ENCODE assay signal across 11 cellular contexts in the genomic region with DNA sequence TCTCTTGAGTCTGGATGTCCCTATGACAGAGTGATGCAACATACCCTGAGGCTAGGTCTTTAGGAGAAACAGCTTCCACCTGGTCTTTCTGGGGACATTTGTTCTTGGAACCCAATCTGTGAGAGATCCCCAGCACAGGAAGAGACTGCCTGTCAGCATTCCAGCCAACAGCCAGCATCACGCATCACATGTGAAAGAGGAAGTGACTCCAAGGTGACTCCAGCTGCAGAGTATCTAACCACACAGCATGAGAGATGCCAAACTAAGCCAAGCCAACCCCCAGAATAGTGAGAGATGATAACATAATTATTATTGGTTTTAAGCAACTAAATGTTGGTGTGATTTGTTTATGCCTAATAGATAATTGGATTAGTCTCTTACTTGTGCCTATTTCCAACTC. TPM values are rescaled to one million over a fixed set of nuclear protein-coding genes. Genes with fewer than 3 reads are reported as not detected.
DNase-seq lines count a peak whose midpoint lies in the region; ATAC-seq, FAIRE-seq and TF ChIP-seq lines count a peak whose summit lies in the region.
"Had no signal": no experiment of that assay in that cellular context is flagged by ENCODE, and none has a peak within 500 bp of the region (broad histone marks: within the 10 kb centered on the region; RNA-seq: fewer than 3 reads in every experiment).

No MANE protein-coding gene starts in this region.

- no peaks in the 10 kb centered on the region for H3K79me1 ChIP-seq in IMR-90 (ENCODE audit: low read depth in 1 of 2, low read length in 2 of 2)

- H2AFZ ChIP-seq in IMR-90 (replicated peaks; ENCODE audit: low read length, poor library complexity) = peak overlapping the region; percentile 69
- H2AFZ ChIP-seq in endothelial cell of umbilical vein (ENCODE audit: low read depth, low read length) = no peak overlapping the region
- no peak overlapping the region for H2AFZ ChIP-seq in GM23338

- H3K27ac Mint-ChIP-seq in CD14-positive monocyte (no peak overlapping the region), GM23338 (no peak overlapping the region)
- no peak overlapping the region for H3K27ac Mint-ChIP-seq in activated T-cell treated with anti-CD3 and anti-CD28 coated beads, Interleukin-2, amount 50 U/mL, for 72 hours

- H2BK20ac ChIP-seq in IMR-90 (ENCODE audit: low read depth, low read length) = peak overlapping the region; percentile 78; the same call in 1 of the 2 replicates

- H3K79me2 ChIP-seq in endothelial cell of umbilical vein (ENCODE audit: control insufficient read depth, insufficient read depth, low read length) = no peaks in the 10 kb centered on the region
- no peaks in the 10 kb centered on the region for H3K79me2 ChIP-seq in GM23338 (replicated peaks; ENCODE audit: insufficient read depth)

- no peak overlapping the region for H4K91ac ChIP-seq in IMR-90 (ENCODE audit: insufficient read depth, low read depth, low read length)

- H3K9me1 ChIP-seq in IMR-90 (ENCODE audit: insufficient read depth, low read length) = peaks cover 4% of the 10 kb centered on the region
- H3K9me1 ChIP-seq in endothelial cell of umbilical vein (replicated peaks; ENCODE audit: control insufficient read depth, extremely low read depth, insufficient read depth, low read length) = no peaks in the 10 kb centered on the region

- intact Hi-C loops in IMR-90 (cut with micrococcal nuclease) (loop anchor here (5.0 kb wide), 1 partner anchor 126 kb away; no protein-coding TSS in a partner anchor), endothelial cell of umbilical vein (cut with micrococcal nuclease) (no loop called here), CD14-positive monocyte (cut with micrococcal nuclease) (loop anchor here (2.0 to 10.0 kb wide), 2 partner anchors 141 to 143 kb away; partner anchors contain the start of gene CNDP2 (in 1 of the 2))

- no peak for TF ChIP-seq POLR2A in IMR-90 (IDR thresholded peaks at IDR 0.05; ENCODE audit: low read depth, low read length)
- TF ChIP-seq POLR2A in endothelial cell of umbilical vein (IDR thresholded peaks at IDR 0.05; ENCODE audit: low read depth, low read length) = no peak

- H3K36me3 Mint-ChIP-seq in CD14-positive monocyte = no peaks in the 10 kb centered on the region
- no peaks in the 10 kb centered on the region for H3K36me3 Mint-ChIP-seq in activated T-cell treated with anti-CD3 and anti-CD28 coated beads, Interleukin-2, amount 50 U/mL, for 72 hours (ENCODE audit: insufficient read depth in 2 of 2)
- H3K36me3 Mint-ChIP-seq in GM23338 (ENCODE audit: low read depth) = no peaks in the 10 kb centered on the region

- BruUV-seq in IMR-90 (replicated peaks; lab: Mats Ljungman, UMichigan) (no TSS peak), endothelial cell of umbilical vein (replicated peaks; lab: Mats Ljungman, UMichigan) (no TSS peak)

- no peaks in the 10 kb centered on the region for H3K9me3 Mint-ChIP-seq in CD14-positive monocyte
- H3K9me3 Mint-ChIP-seq in activated T-cell treated with anti-CD3 and anti-CD28 coated beads, Interleukin-2, amount 50 U/mL, for 72 hours = no peaks in the 10 kb centered on the region
- no peaks in the 10 kb centered on the region; the same call in 2 of the 3 replicates for H3K9me3 Mint-ChIP-seq in GM23338

- H3K9me3 ChIP-seq in IMR-90 (ENCODE audit: control insufficient read depth, insufficient read depth, low read length) (no peaks in the 10 kb centered on the region), endothelial cell of umbilical vein (replicated peaks; ENCODE audit: control insufficient read depth, insufficient read depth, low read length) (no peaks in the 10 kb centered on the region)

- H3K27me3 ChIP-seq in IMR-90 (ENCODE audit: control insufficient read depth, insufficient read depth, low read length) (peaks cover 8% of the 10 kb centered on the region), endothelial cell of umbilical vein (ENCODE audit: control insufficient read depth in 2 of 2, insufficient read depth in 2 of 2, low read length in 2 of 2) (peaks cover 1 to 12% of the 10 kb centered on the region in 2 experiments), GM23338 (ENCODE audit: insufficient read depth) (no peaks in the 10 kb centered on the region)

- no peaks in the 10 kb centered on the region for H3K9me2 ChIP-seq in GM23338 (ENCODE audit: insufficient read depth)

- no peak overlapping the region for H4K5ac ChIP-seq in IMR-90 (ENCODE audit: low read depth, low read length)

- H3K4me3 Mint-ChIP-seq in CD14-positive monocyte (peak overlapping the region in 1 of 2 donors; percentile 30), GM23338 (no peak overlapping the region)
- H3K4me3 Mint-ChIP-seq in activated T-cell treated with anti-CD3 and anti-CD28 coated beads, Interleukin-2, amount 50 U/mL, for 72 hours = no peak overlapping the region

- H2BK5ac ChIP-seq in IMR-90 (ENCODE audit: low read depth, low read length, poor library complexity, severe bottlenecking) = peak overlapping the region; percentile 54

- H3K4me1 Mint-ChIP-seq in CD14-positive monocyte (peaks cover 4% of the 10 kb centered on the region), GM23338 (peaks cover 3% of the 10 kb centered on the region; the same call in 2 of the 3 replicates)
- H3K4me1 Mint-ChIP-seq in activated T-cell treated with anti-CD3 and anti-CD28 coated beads, Interleukin-2, amount 50 U/mL, for 72 hours (ENCODE audit: low read depth) = peaks cover 2% of the 10 kb centered on the region

- peak overlapping the region in 1 of 2 experiments; percentile 71; a peak in 2 of 4 replicates for H4K8ac ChIP-seq in IMR-90 (ENCODE audit: low read depth in 2 of 2, low read length in 2 of 2)

- peak overlapping the region; percentile 11 for H2AK9ac ChIP-seq in IMR-90 (replicated peaks; ENCODE audit: low read depth, low read length, poor library complexity)

- peaks cover 2% of the 10 kb centered on the region for H3K4me1 ChIP-seq in IMR-90 (ENCODE audit: control insufficient read depth, insufficient read depth, low read length)
- no peaks in the 10 kb centered on the region for H3K4me1 ChIP-seq in endothelial cell of umbilical vein (ENCODE audit: control insufficient read depth, extremely low read depth, insufficient read depth, low read length)
- no peaks in the 10 kb centered on the region for H3K4me1 ChIP-seq in GM23338 (ENCODE audit: insufficient read depth)

- H3K9ac ChIP-seq in IMR-90 (ENCODE audit: low read depth, low read length) (no peak overlapping the region), endothelial cell of umbilical vein (replicated peaks; ENCODE audit: extremely low read depth, insufficient read depth, low read length) (no peak overlapping the region)

- no peak for TF ChIP-seq RAD21 in IMR-90 (IDR thresholded peaks at IDR 0.05; ENCODE audit: low read length)

- ATAC-seq in GM21360 (IDR thresholded peaks at IDR 0.05; ENCODE audit: unreplicated experiment) (peak; percentile 65), IMR-90 (ENCODE audit: low read depth) (peak; percentile 75), GM23338 (no peak)
- ATAC-seq in activated T-cell treated with anti-CD3 and anti-CD28 coated beads, Interleukin-2, amount 50 U/mL, for 72 hours (replicated peaks in 1 of 2) = no peak

- H2BK120ac ChIP-seq in IMR-90 (ENCODE audit: low read depth, low read length) = peak overlapping the region; percentile 86; the same call in 1 of the 2 replicates

- H4K20me1 ChIP-seq in IMR-90 (ENCODE audit: insufficient read depth, low read length) = no peaks in the 10 kb centered on the region
- no peaks in the 10 kb centered on the region for H4K20me1 ChIP-seq in endothelial cell of umbilical vein (replicated peaks; ENCODE audit: control insufficient read depth, extremely low read depth, insufficient read depth, low read length)
- H4K20me1 ChIP-seq in GM23338 (replicated peaks; ENCODE audit: insufficient read depth) = no peaks in the 10 kb centered on the region

- H3F3A ChIP-seq in GM23338 (replicated peaks; ENCODE audit: low read depth) = no peaks in the 10 kb centered on the region

- 0 out of 2 replicates have a peak overlapping the region, but pooled peaks have one; percentile 33 for H3K4ac ChIP-seq in IMR-90 (ENCODE audit: low read depth, low read length)

- H3K4me3 ChIP-seq in IMR-90 (ENCODE audit: insufficient read depth, low read depth, low read length) (no peak overlapping the region), endothelial cell of umbilical vein (replicated peaks in 1 of 3; ENCODE audit: insufficient read depth in 1 of 3, low read depth in 1 of 3, low read length in 3 of 3) (no peak overlapping the region), GM23338 (no peak overlapping the region)

- no peak for TF ChIP-seq CTCF in IMR-90 (conservative IDR thresholded peaks at IDR 0.05; ENCODE audit: low read depth, low read length)
- no peak for TF ChIP-seq CTCF in endothelial cell of umbilical vein (IDR thresholded peaks at IDR 0.05; ENCODE audit: extremely low read depth in 1 of 2, insufficient read depth in 1 of 2, low read depth in 1 of 2, low read length in 2 of 2)
- no peak for TF ChIP-seq CTCF in CD14-positive monocyte (IDR thresholded peaks at IDR 0.05)
- TF ChIP-seq CTCF in GM23338 (conservative IDR thresholded peaks at IDR 0.05; ENCODE audit: low read depth in 2 of 2) = no peak

- H3K14ac ChIP-seq in IMR-90 (replicated peaks; ENCODE audit: low read depth, low read length) = peak overlapping the region; percentile 78; the same call in 1 of the 2 replicates

- in situ Hi-C loops in IMR-90 (cut with MboI; ENCODE audit: low sequenced_read_pairs) = loop anchor here (5.0 to 10.0 kb wide), 2 partner anchors 123 to 201 kb away; no protein-coding TSS in a partner anchor

- FAIRE-seq in endothelial cell of umbilical vein (lab: Jason Lieb, UNC) = peak; percentile 8
- FAIRE-seq: TTC549 had no signal

- peak overlapping the region; percentile 16; the same call in 1 of the 3 replicates for H2BK15ac ChIP-seq in IMR-90 (ENCODE audit: low read depth, low read length)

- H3K27ac ChIP-seq in IMR-90 (ENCODE audit: insufficient read depth, low read length) (no peak overlapping the region), endothelial cell of umbilical vein (ENCODE audit: insufficient read depth, low read depth, low read length) (no peak overlapping the region), GM23338 (ENCODE audit: low read depth) (no peak overlapping the region)

- H3K4me2 ChIP-seq in IMR-90 (ENCODE audit: low read depth, low read length) = 0 out of 2 replicates have a peak overlapping the region, but pooled peaks have one; percentile 12
- H3K4me2 ChIP-seq in endothelial cell of umbilical vein (ENCODE audit: insufficient read depth, low read length) = no peak overlapping the region
- H3K4me2 ChIP-seq in GM23338 = no peak overlapping the region

- peak; percentile 64 for DNase-seq in AG20443 (ENCODE audit: low spot score)
- peak; percentile 82 for DNase-seq in IMR-90
- peak; percentile 16 for DNase-seq in endothelial cell of umbilical vein (ENCODE audit: low read depth, low spot score)
- no peak for DNase-seq in CD14-positive monocyte (ENCODE audit: low spot score)
- DNase-seq in activated T-cell treated with anti-CD3 and anti-CD28 coated beads, Interleukin-2, amount 50 U/mL, for 72 hours = no peak
- DNase-seq in GM23338 (ENCODE audit: low spot score) = no peak
- DNase-seq in NCI-H526 treated with DMSO at 0.1 percent for 48 hours (lab: John Stamatoyannopoulos, UW) = no peak
- DNase-seq: DMS 273 treated with DMSO at 0.1 percent for 48 hours had no signal

- H3K56ac ChIP-seq in IMR-90 (ENCODE audit: extremely low read depth, insufficient read depth, low read length) = no peak overlapping the region

- POLR2A ChIA-PET in IMR-90 (lab: Charles Lee; ENCODE audit: unreplicated experiment) = no interaction called here
- POLR2A ChIA-PET in endothelial cell of umbilical vein (lab: Charles Lee) = no interaction called here

- H3K27me3 Mint-ChIP-seq in CD14-positive monocyte (ENCODE audit: low read depth in 3 of 3) (peaks cover 0 to 3% (median 2%) of the 10 kb centered on the region in 3 donors), GM23338 (ENCODE audit: insufficient read depth, low read depth, poor library complexity) (peaks cover 1% of the 10 kb centered on the region)
- no peaks in the 10 kb centered on the region for H3K27me3 Mint-ChIP-seq in activated T-cell treated with anti-CD3 and anti-CD28 coated beads, Interleukin-2, amount 50 U/mL, for 72 hours (ENCODE audit: low read depth)

- H3K36me3 ChIP-seq in IMR-90 (ENCODE audit: control insufficient read depth, insufficient read depth, low read length) (no peaks in the 10 kb centered on the region), endothelial cell of umbilical vein (ENCODE audit: control insufficient read depth in 2 of 2, extremely low read depth in 1 of 2, insufficient read depth in 2 of 2, low read length in 2 of 2) (no peaks in the 10 kb centered on the region), GM23338 (ENCODE audit: insufficient read depth) (no peaks in the 10 kb centered on the region)

- H3K18ac ChIP-seq in IMR-90 (ENCODE audit: low read depth, low read length) = peak overlapping the region; percentile 66; the same call in 1 of the 2 replicates

- dilution Hi-C loops in IMR-90 (cut with HindIII; ENCODE audit: low sequenced_read_pairs, unreplicated experiment) = no loop called here
- dilution Hi-C loops in endothelial cell of umbilical vein (cut with MboI; ENCODE audit: extremely low pct_ligation_motif_present, low sequenced_read_pairs) = no loop called here

- H3K23ac ChIP-seq in IMR-90 (ENCODE audit: low read depth, low read length) = peak overlapping the region; percentile 48; the same call in 1 of the 2 replicates

- CTCF ChIA-PET in IMR-90 (lab: Yijun Ruan, JAX) (interaction anchor here (1.3 kb wide), 1 partner anchor 9 kb away, joined by 3 read pairs; no protein-coding TSS in a partner anchor), endothelial cell of umbilical vein (lab: Charles Lee) (interaction anchor here (2.2 to 5.8 kb wide), 3 partner anchors 9 to 200 kb away, joined by 7 to 106 read pairs (median 84); no protein-coding TSS in a partner anchor)

- WGBS in IMR-90 (ENCODE audit: extremely low coverage in 2 of 2, insufficient read length in 1 of 2), 2 experiments = no CpG with 5 or more reads among the region's 1 CpG

- H2AK5ac ChIP-seq in IMR-90 (ENCODE audit: low read depth, low read length) = no peak overlapping the region; the same call in 1 of the 2 replicates

RNA-seq across cellular contexts. Expression of gene C18orf63, which starts 35.7 kb away (rescaled TPM):
- total RNA-seq in IMR-90 (2012; rRNA removed) = not detected in 2 replicates
- polyA plus RNA-seq in IMR-90 (2012; rRNA removed) = not detected in 2 replicates
- not detected in 2 replicates for polyA plus RNA-seq in IMR-90 (2012; cell fraction: cytosol; rRNA removed)
- polyA plus RNA-seq in IMR-90 (2012; cell fraction: nucleus; rRNA removed; ENCODE audit: low replicate concordance) = not detected in 2 replicates
- total RNA-seq in endothelial cell of umbilical vein = not detected in 2 replicates
- polyA plus RNA-seq in endothelial cell of umbilical vein = not detected in 2 replicates
- polyA plus RNA-seq in endothelial cell of umbilical vein (2011; cell fraction: cytosol; rRNA removed) = not detected in 2 replicates
- not detected in 2 replicates for polyA plus RNA-seq in endothelial cell of umbilical vein (2011; cell fraction: nucleus; rRNA removed)
- polyA plus RNA-seq in endothelial cell of umbilical vein (2012) = not detected in 2 replicates
- not detected in 2 replicates for polyA minus RNA-seq in endothelial cell of umbilical vein
- polyA minus RNA-seq in endothelial cell of umbilical vein (2011; cell fraction: cytosol; rRNA and poly(A)+ RNA removed) = not detected
- not detected in 2 replicates for polyA minus RNA-seq in endothelial cell of umbilical vein (2011; cell fraction: nucleus; rRNA and poly(A)+ RNA removed)
- not detected for polyA plus RNA-seq in CD14-positive monocyte
- not detected for total RNA-seq in activated T-cell treated with anti-CD3 and anti-CD28 coated beads, Interleukin-2, amount 50 U/mL, for 72 hours
- total RNA-seq in GM23338 (2014; rRNA removed; shearing (Covaris generic)) = not detected in 2 replicates
- polyA plus RNA-seq in GM23338 (2016; fragmentation: Nextera tagmentation; extraction: Ambion mirVana) = not detected in 2 replicates
- polyA plus RNA-seq: neural cell had no signal

RNA-seq across cellular contexts. Expression of gene CYB5A, which starts 59.6 kb away (rescaled TPM):
- 13.4 and 43.0 TPM in 2 replicates for total RNA-seq in IMR-90 (2012; rRNA removed)
- polyA plus RNA-seq in IMR-90 (2012; rRNA removed) = 47.9 and 49.5 TPM in 2 replicates
- 28.6 and 46.1 TPM in 2 replicates for polyA plus RNA-seq in IMR-90 (2012; cell fraction: cytosol; rRNA removed)
- 17.1 and 47.4 TPM in 2 replicates for polyA plus RNA-seq in IMR-90 (2012; cell fraction: nucleus; rRNA removed; ENCODE audit: low replicate concordance)
- 24.9 and 32.2 TPM in 2 replicates for total RNA-seq in endothelial cell of umbilical vein
- polyA plus RNA-seq in endothelial cell of umbilical vein = 52.6 and 74.0 TPM in 2 replicates
- 60.2 and 65.8 TPM in 2 replicates for polyA plus RNA-seq in endothelial cell of umbilical vein (2011; cell fraction: cytosol; rRNA removed)
- 17.0 and 24.4 TPM in 2 replicates for polyA plus RNA-seq in endothelial cell of umbilical vein (2011; cell fraction: nucleus; rRNA removed)
- 45.2 and 48.6 TPM in 2 replicates for polyA plus RNA-seq in endothelial cell of umbilical vein (2012)
- polyA minus RNA-seq in endothelial cell of umbilical vein = 16.1 and 16.9 TPM in 2 replicates
- polyA minus RNA-seq in endothelial cell of umbilical vein (2011; cell fraction: cytosol; rRNA and poly(A)+ RNA removed) = not detected
- 2.4 and 5.8 TPM in 2 replicates for polyA minus RNA-seq in endothelial cell of umbilical vein (2011; cell fraction: nucleus; rRNA and poly(A)+ RNA removed)
- polyA plus RNA-seq in CD14-positive monocyte = 10 to 100 TPM; 22.4 to 27.6 TPM
- total RNA-seq in activated T-cell treated with anti-CD3 and anti-CD28 coated beads, Interleukin-2, amount 50 U/mL, for 72 hours = 10 to 100 TPM; 45.1 to 47.8 TPM
- 122 and 136 TPM in 2 replicates for total RNA-seq in GM23338 (2014; rRNA removed; shearing (Covaris generic))
- 274 and 283 TPM in 2 replicates for polyA plus RNA-seq in GM23338 (2016; fragmentation: Nextera tagmentation; extraction: Ambion mirVana)

Comparison
In these comparisons a context has a peak if more than half of its experiments do, and no peak if none do; other contexts are left out.
1. DNase-seq: peak in AG20443 (single experiment), IMR-90 (single experiment) and endothelial cell of umbilical vein (single experiment); none in CD14-positive monocyte (single experiment), activated T-cell treated with anti-CD3 and anti-CD28 coated beads, Interleukin-2, amount 50 U/mL, for 72 hours (0 of 2), GM23338 (single experiment) and NCI-H526 treated with DMSO at 0.1 percent for 48 hours (single experiment).
2. ATAC-seq: peak in GM21360 (single experiment) and IMR-90 (single experiment); none in activated T-cell treated with anti-CD3 and anti-CD28 coated beads, Interleukin-2, amount 50 U/mL, for 72 hours (0 of 2) and GM23338 (single experiment).